In the genomic region with DNA sequence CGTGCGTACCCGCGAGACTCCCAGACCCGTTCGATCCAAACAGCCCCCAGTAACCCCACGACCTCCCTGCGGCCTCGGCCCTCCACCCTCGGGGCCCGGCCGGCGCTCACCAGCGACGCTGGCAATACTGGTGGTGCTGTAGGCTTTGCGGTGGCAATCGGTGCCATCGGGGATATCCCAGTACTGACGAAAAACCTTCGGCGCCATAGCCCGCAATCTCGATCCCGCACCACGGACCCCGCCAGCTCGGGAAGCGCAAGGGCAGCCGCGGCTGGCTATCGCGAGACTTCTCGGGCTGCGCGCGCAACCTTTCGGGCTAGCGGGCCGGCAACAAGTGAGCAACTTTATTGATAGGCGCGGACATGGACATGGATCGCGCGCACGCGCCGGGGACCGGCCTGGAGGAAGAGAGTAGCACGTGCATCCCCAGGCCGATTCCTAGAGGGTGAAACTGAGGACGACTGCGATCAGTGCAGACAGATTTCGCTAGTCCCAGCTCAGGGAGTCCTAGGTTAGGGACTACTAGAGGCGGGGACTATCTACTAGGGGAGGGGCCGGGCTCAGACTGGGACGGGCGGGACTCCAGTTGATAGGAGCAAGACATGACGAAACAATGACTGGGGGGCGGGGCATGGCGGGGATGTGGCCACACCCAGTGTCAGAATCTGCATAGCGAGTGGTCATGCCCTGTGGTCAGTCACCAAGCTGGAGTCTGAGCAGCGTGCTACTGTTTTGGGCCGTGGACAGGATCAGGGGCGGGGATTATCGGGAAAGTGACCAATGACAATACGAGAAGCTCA, we compare ENCODE assay signal across 8 cellular contexts. TPM values are rescaled to one million over a fixed set of nuclear protein-coding genes. Genes with fewer than 3 reads are reported as not detected.
DNase-seq lines count a peak whose midpoint lies in the region; ATAC-seq and TF ChIP-seq lines count a peak whose summit lies in the region.

TSS of gene NDUFA11 (minus strand) at position 289 of the 800 bp plus-strand sequence. CDS start at position 207, 82 bp downstream.

- H3K27ac Mint-ChIP-seq in chondrocyte (ENCODE audit: unreplicated experiment), result peak within 1 kb of the TSS; percentile 99

- peak within 1 kb of the TSS; percentile 97 for H3K4me3 Mint-ChIP-seq in chondrocyte (ENCODE audit: unreplicated experiment)

- DNase-seq in AG10803 (ENCODE audit: low read depth) (peak; percentile 97), GM19238 (ENCODE audit: insufficient read length, low spot score) (peak; percentile 92), NCI-H510A (lab: John Stamatoyannopoulos, UW) (peak; percentile 96), chondrocyte (ENCODE audit: low spot score) (peak; percentile 100), kidney tubule cell (ENCODE audit: low spot score) (peak; percentile 95)
- peak; percentile 94 for DNase-seq in activated CD4-positive, alpha-beta T cell treated with anti-CD3 and anti-CD28 coated beads for 1 hour
- peak; percentile 96 for DNase-seq in stimulated activated CD4-positive, alpha-beta T cell treated with anti-CD3 and anti-CD28 coated beads, Interleukin-1b, Interleukin-23, amount 100 ng/mL, for 48 hours

- ATAC-seq in HG03439 (IDR thresholded peaks at IDR 0.05; ENCODE audit: unreplicated experiment), result peak; percentile 41

- H3K9me3 Mint-ChIP-seq in chondrocyte (ENCODE audit: low read depth), result no peaks in the 10 kb centered on the region

- TF ChIP-seq CTCF in AG10803 (conservative IDR thresholded peaks at IDR 0.05; ENCODE audit: low read length) (no peak), chondrocyte (IDR thresholded peaks at IDR 0.05) (no peak)

- H3K4me1 Mint-ChIP-seq in chondrocyte (ENCODE audit: low read depth), result peaks cover 22% of the 10 kb centered on the region

- H3K36me3 Mint-ChIP-seq in chondrocyte (ENCODE audit: low read depth), result no peaks in the 10 kb centered on the region

- peak within 1 kb of the TSS; percentile 100 for H3K4me3 ChIP-seq in AG10803 (ENCODE audit: low read length)

- no peaks in the 10 kb centered on the region for H3K27me3 Mint-ChIP-seq in chondrocyte (ENCODE audit: low read depth)

RNA-seq across cellular contexts. Expression of gene NDUFA11, which starts in this region (rescaled TPM):
- total RNA-seq in chondrocyte, result 202 to 224 TPM (median 204 TPM) in 3 replicates

Comparison
In these comparisons a context has a peak if more than half of its experiments do, and no peak if none do; other contexts are left out.
1. Peak in every context shown above with its lines: DNase-seq, ATAC-seq and H3K4me3 ChIP-seq.